In the genomic region with DNA sequence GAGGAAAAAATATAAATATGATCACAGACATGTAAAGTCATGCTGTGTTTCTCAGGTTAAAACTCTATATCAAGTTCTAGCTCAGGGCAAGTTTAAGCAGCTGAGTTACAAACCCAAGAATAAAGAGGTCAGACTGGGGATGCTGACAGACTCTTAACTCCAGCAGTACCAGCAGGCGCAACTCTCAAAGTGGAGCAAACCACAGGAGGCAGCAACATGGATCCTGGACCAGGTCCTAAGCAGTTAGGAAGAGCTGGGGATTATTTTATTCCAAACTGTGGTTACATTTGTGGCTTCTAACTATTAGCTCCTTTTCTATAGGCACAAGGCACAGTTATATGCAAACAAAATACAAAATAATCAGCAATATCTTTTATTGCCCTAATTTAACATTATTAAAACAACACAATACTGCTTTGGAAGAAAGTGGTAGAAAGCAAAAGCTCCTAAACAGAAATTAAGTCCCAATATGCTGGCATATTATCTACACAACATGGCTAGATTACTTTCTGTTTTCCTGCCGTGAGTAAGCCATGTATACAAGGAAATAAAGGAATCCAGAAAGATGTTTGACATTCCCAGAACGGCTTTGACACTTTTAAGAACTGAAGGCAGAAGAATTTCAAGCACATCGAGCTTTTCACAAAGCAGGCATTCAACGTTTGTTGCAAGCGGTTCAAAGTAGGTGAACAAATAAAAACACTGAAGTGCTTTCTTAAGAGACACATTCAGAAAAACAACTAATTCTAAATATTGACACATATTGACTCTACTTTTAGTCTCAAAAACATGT, we compare ENCODE assay signal across 25 cellular contexts.
DNase-seq lines count a peak whose midpoint lies in the region; ATAC-seq, FAIRE-seq and TF ChIP-seq lines count a peak whose summit lies in the region.
"Had no signal": no experiment of that assay in that cellular context is flagged by ENCODE, and none has a peak within 500 bp of the region (broad histone marks: within the 10 kb centered on the region; RNA-seq: fewer than 3 reads in every experiment).

No MANE protein-coding gene starts in this region.

- DNase-seq in cardiac muscle cell (ENCODE audit: low read depth in 1 of 2, low spot score in 1 of 2) (peak; percentile 15 to 46), cardiac septum (ENCODE audit: low spot score) (no peak), astrocyte of the spinal cord (ENCODE audit: low read depth, low spot score) (peak; percentile 33), medulla oblongata (ENCODE audit: extremely low spot score) (peak; percentile 20), GOT3 (lab: John Stamatoyannopoulos, UW) (no peak), GM19239 (ENCODE audit: insufficient read length, low spot score) (no peak), left cardiac atrium (no peak), dermis blood vessel endothelial cell (no peak)
- DNase-seq: ACHN; activated CD4-positive, alpha-beta T cell treated with anti-CD3 and anti-CD28 coated beads for 4 hours; activated CD8-positive, alpha-beta memory T cell treated with anti-CD3 and anti-CD28 coated beads, Interleukin-2, amount 10 ng/mL, durations not matched to agents 7 days and 5 days; activated effector memory CD4-positive, alpha-beta T cell treated with anti-CD3 and anti-CD28 coated beads, Interleukin-2, amount 50 U/mL, for 16 hours; adrenal gland; cerebellar nuclear complex; effector memory CD4-positive, alpha-beta T cell; HCEC 1CT; MM.1S; naive thymus-derived CD4-positive, alpha-beta T cell; NCI-H2227 treated with DMSO at 0.1 percent for 48 hours; stimulated activated CD4-positive, alpha-beta T cell treated with anti-CD3 and anti-CD28 coated beads, Interleukin-4, amount 100 ng/mL, for 1 hour; stomach; SW 1271 had no signal

- no peaks in the 10 kb centered on the region for H3K36me3 ChIP-seq in cardiac muscle cell
- H3K36me3 ChIP-seq: adrenal gland, stomach had no signal

- no peak overlapping the region for H3K4me3 ChIP-seq in cardiac muscle cell
- no peak overlapping the region for H3K4me3 ChIP-seq in astrocyte of the spinal cord (ENCODE audit: low read depth, low read length)
- H3K4me3 ChIP-seq: adrenal gland, lung, stomach had no signal

- TF ChIP-seq CTCF in cardiac muscle cell (IDR thresholded peaks at IDR 0.05; ENCODE audit: low read depth, low read length) = no peak
- no peak for TF ChIP-seq CTCF in astrocyte of the spinal cord (IDR thresholded peaks at IDR 0.05; ENCODE audit: low read depth, low read length)

- FAIRE-seq in GM19239 (lab: Jason Lieb, UNC) = no peak
- FAIRE-seq: GM12892 had no signal

- no peaks in the 10 kb centered on the region for H3K9me3 ChIP-seq in cardiac muscle cell (ENCODE audit: low read depth)
- H3K9me3 ChIP-seq: adrenal gland, stomach had no signal

- peaks cover 22% of the 10 kb centered on the region for H3K4me1 ChIP-seq in cardiac muscle cell (ENCODE audit: low read depth)
- H3K4me1 ChIP-seq: adrenal gland had no signal

- no peak overlapping the region for H3K27ac ChIP-seq in cardiac muscle cell
- H3K27ac ChIP-seq: adrenal gland, C4-2B, stomach had no signal

- H3K27me3 ChIP-seq in cardiac muscle cell = no peaks in the 10 kb centered on the region
- H3K27me3 ChIP-seq: adrenal gland, stomach had no signal

- intact Hi-C loops in cardiac septum (cut with DNase I) = no loop called here
- intact Hi-C loops in left cardiac atrium (cut with DNase I) = no loop called here

- no peak for ATAC-seq in left cardiac atrium
- ATAC-seq: activated CD8-positive, alpha-beta memory T cell treated with anti-CD3 and anti-CD28 coated beads, Interleukin-2, amount 10 ng/mL, durations not matched to agents 7 days and 5 days; naive thymus-derived CD4-positive, alpha-beta T cell had no signal

- in situ Hi-C loops in astrocyte of the spinal cord (cut with HindIII; ENCODE audit: low sequenced_read_pairs) = no loop called here

Comparison
In these comparisons a context has a peak if more than half of its experiments do, and no peak if none do; other contexts are left out.
1. DNase-seq: peak in cardiac muscle cell (2 of 2), astrocyte of the spinal cord (single experiment) and medulla oblongata (single experiment); none in cardiac septum (single experiment), GOT3 (single experiment), GM19239 (single experiment), left cardiac atrium (single experiment) and dermis blood vessel endothelial cell (single experiment).